ENCODE assay signal across 8 cellular contexts in the genomic region with DNA sequence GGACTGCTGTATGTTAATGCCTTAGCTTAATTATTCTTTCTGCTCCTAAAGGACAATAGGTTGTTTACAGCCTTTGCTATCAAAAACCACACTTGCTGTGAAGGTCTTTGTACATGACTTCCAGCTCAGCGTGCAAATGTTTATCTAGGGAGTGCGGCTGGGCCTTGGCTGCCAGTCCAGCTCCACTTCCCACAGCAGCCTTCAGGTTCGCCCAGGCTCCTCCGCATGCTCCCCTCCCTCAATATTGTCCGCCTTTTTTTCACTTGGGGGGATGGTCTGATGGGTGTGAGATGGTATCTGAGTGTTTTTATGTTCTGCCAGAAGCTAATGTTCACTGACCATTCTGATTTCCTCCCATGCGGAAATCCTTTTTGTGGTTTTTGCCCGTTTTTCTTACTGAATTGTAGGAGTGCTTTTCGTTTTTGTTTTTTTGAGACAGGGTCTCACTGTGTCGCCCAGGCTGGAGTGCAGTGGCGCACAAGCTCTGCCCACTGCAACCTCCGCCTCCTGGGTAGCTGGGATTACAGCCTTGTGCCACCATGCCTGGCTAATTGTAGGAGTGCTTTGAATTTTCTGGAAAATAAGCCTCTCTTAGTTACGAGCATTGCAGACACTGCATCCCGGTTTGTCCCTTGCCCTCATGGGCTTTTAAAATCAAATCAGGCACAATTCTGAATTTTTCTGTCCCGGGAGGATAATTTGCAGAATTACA. TPM values are rescaled to one million over a fixed set of nuclear protein-coding genes. Genes with fewer than 3 reads are reported as not detected.
DNase-seq lines count a peak whose midpoint lies in the region; ATAC-seq and TF ChIP-seq lines count a peak whose summit lies in the region.

No MANE protein-coding gene starts in this region.

- H3K27ac ChIP-seq in HUES6 (ENCODE audit: low read depth, low read length) (peak overlapping the region; percentile 84), iPS-18a (ENCODE audit: low read length) (peak overlapping the region; percentile 43), skeletal muscle tissue (ENCODE audit: low read depth, low read length) (peak overlapping the region; percentile 80)

- peaks cover 10% of the 10 kb centered on the region for H3K9me3 Mint-ChIP-seq in WTC11

- H3K27ac Mint-ChIP-seq in WTC11, result peak overlapping the region; percentile 100

- H3K4me3 Mint-ChIP-seq in WTC11, result peak overlapping the region; percentile 46

- H3K4me1 Mint-ChIP-seq in WTC11, result peaks cover 73% of the 10 kb centered on the region

- H3K9me3 ChIP-seq in HUES6 (ENCODE audit: control insufficient read depth, insufficient read depth, low read depth, low read length) (peaks cover 7% of the 10 kb centered on the region), iPS-18a (ENCODE audit: control insufficient read depth, low read depth, low read length) (no peaks in the 10 kb centered on the region), skeletal muscle tissue (ENCODE audit: control insufficient read depth in 3 of 3, low read length in 3 of 3) (peaks cover 0 to 3% (median 0%) of the 10 kb centered on the region in 3 donors)

- H3K36me3 ChIP-seq in HUES6 (ENCODE audit: control insufficient read depth, insufficient read depth, low read length), result peaks cover 21% of the 10 kb centered on the region; the same call in 1 of the 2 replicates
- no peaks in the 10 kb centered on the region for H3K36me3 ChIP-seq in iPS-18a (ENCODE audit: control insufficient read depth, low read depth, low read length)
- H3K36me3 ChIP-seq in skeletal muscle tissue (ENCODE audit: control insufficient read depth in 3 of 3, insufficient read depth in 3 of 3, low read length in 3 of 3), result no peaks in the 10 kb centered on the region

- H3K4me3 ChIP-seq in HUES6 (ENCODE audit: low read depth, low read length) (peak overlapping the region; percentile 7; the same call in 1 of the 2 replicates), iPS-18a (ENCODE audit: low read length) (no peak overlapping the region), skeletal muscle tissue (ENCODE audit: low read length in 3 of 3) (peak overlapping the region in 2 of 3 donors; percentile 9 to 43)

- peaks cover 18% of the 10 kb centered on the region for H3K36me3 Mint-ChIP-seq in WTC11

- H3K4me1 ChIP-seq in HUES6 (ENCODE audit: control insufficient read depth, insufficient read depth, low read length) (peaks cover 49% of the 10 kb centered on the region), iPS-18a (ENCODE audit: control insufficient read depth, low read depth, low read length) (peaks cover 30% of the 10 kb centered on the region), skeletal muscle tissue (ENCODE audit: control insufficient read depth in 3 of 3, insufficient read depth in 3 of 3, low read length in 3 of 3) (peaks cover 21 to 53% (median 30%) of the 10 kb centered on the region in 3 donors)

- no peak for TF ChIP-seq CTCF in WTC11 (IDR thresholded peaks at IDR 0.05)

- no peak for DNase-seq in WTC11 (ENCODE audit: low spot score)
- DNase-seq in EL, result no peak
- DNase-seq in NCI-H82 treated with DMSO at 0.1 percent for 48 hours (lab: John Stamatoyannopoulos, UW; ENCODE audit: unreplicated experiment), result no peak
- DNase-seq in middle frontal gyrus (ENCODE audit: extremely low spot score, low spot score), result no peak

- ATAC-seq in WTC11 (no peak), GM21515 (IDR thresholded peaks at IDR 0.05; ENCODE audit: unreplicated experiment) (no peak)

- no peaks in the 10 kb centered on the region for H3K27me3 Mint-ChIP-seq in WTC11 (ENCODE audit: low read depth)

- CTCF ChIA-PET in WTC11 (lab: Charles Lee), result interaction anchor here (1.3 to 1.6 kb wide), 3 partner anchors 15 to 133 kb away, joined by 3 to 5 read pairs (median 4); no protein-coding TSS in a partner anchor

- H3K27me3 ChIP-seq in HUES6 (ENCODE audit: control insufficient read depth, insufficient read depth, low read length) (no peaks in the 10 kb centered on the region), iPS-18a (ENCODE audit: control insufficient read depth, insufficient read depth, low read length) (no peaks in the 10 kb centered on the region), skeletal muscle tissue (ENCODE audit: control insufficient read depth in 3 of 3, insufficient read depth in 3 of 3, low read length in 3 of 3) (no peaks in the 10 kb centered on the region)

- H3K9ac ChIP-seq in HUES6 (ENCODE audit: low read length) (peak overlapping the region; percentile 75), iPS-18a (ENCODE audit: low read length) (no peak overlapping the region), skeletal muscle tissue (ENCODE audit: low read depth in 1 of 3, low read length in 3 of 3) (peak overlapping the region in 1 of 3 donors; percentile 61)

- POLR2A ChIA-PET in WTC11 (lab: Charles Lee), result interaction anchor here (1.2 kb wide), 1 partner anchor 11 kb away, joined by 5 read pairs; no protein-coding TSS in a partner anchor

TF ChIP-seq in WTC11, 78 proteins besides CTCF, POLR2A, EP300 and RAD21:
- 0 out of 2 replicates have a peak, but pooled peaks have one; percentile 27 for TF ChIP-seq GABPB1 (CRISPR knock-in tag; IDR thresholded peaks at IDR 0.05)
- TF ChIP-seq ZNF232 (CRISPR knock-in tag; IDR thresholded peaks at IDR 0.05), result no peak
- peak; percentile 86 for TF ChIP-seq ZNF121 (CRISPR knock-in tag; IDR thresholded peaks at IDR 0.05)
- TF ChIP-seq FOXJ3 (CRISPR knock-in tag; IDR thresholded peaks at IDR 0.05; ENCODE audit: borderline replicate concordance), result no peak
- TF ChIP-seq, protein P1, sequence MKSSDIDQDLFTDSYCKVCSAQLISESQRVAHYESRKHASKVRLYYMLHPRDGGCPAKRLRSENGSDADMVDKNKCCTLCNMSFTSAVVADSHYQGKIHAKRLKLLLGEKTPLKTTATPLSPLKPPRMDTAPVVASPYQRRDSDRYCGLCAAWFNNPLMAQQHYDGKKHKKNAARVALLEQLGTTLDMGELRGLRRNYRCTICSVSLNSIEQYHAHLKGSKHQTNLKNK (CRISPR knock-in tag; IDR thresholded peaks at IDR 0.05), result no peak
- TF ChIP-seq, protein P2, sequence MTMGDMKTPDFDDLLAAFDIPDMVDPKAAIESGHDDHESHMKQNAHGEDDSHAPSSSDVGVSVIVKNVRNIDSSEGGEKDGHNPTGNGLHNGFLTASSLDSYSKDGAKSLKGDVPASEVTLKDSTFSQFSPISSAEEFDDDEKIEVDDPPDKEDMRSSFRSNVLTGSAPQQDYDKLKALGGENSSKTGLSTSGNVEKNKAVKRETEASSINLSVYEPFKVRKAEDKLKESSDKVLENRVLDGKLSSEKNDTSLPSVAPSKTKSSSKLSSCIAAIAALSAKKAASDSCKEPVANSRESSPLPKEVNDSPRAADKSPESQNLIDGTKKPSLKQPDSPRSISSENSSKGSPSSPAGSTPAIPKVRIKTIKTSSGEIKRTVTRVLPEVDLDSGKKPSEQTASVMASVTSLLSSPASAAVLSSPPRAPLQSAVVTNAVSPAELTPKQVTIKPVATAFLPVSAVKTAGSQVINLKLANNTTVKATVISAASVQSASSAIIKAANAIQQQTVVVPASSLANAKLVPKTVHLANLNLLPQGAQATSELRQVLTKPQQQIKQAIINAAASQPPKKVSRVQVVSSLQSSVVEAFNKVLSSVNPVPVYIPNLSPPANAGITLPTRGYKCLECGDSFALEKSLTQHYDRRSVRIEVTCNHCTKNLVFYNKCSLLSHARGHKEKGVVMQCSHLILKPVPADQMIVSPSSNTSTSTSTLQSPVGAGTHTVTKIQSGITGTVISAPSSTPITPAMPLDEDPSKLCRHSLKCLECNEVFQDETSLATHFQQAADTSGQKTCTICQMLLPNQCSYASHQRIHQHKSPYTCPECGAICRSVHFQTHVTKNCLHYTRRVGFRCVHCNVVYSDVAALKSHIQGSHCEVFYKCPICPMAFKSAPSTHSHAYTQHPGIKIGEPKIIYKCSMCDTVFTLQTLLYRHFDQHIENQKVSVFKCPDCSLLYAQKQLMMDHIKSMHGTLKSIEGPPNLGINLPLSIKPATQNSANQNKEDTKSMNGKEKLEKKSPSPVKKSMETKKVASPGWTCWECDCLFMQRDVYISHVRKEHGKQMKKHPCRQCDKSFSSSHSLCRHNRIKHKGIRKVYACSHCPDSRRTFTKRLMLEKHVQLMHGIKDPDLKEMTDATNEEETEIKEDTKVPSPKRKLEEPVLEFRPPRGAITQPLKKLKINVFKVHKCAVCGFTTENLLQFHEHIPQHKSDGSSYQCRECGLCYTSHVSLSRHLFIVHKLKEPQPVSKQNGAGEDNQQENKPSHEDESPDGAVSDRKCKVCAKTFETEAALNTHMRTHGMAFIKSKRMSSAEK (CRISPR knock-in tag; IDR thresholded peaks at IDR 0.05; ENCODE audit: borderline replicate concordance), result no peak

RNA-seq across cellular contexts. Expression of a gene that starts 28.8 kb away (rescaled TPM):
- total RNA-seq in WTC11 (2021), result 31.1 to 44.4 TPM (median 32.6 TPM) in 3 replicates
- total RNA-seq in skeletal muscle tissue, result 8.9 TPM
